Comparison of ENCODE assay signal across 8 cellular contexts in the genomic region with DNA sequence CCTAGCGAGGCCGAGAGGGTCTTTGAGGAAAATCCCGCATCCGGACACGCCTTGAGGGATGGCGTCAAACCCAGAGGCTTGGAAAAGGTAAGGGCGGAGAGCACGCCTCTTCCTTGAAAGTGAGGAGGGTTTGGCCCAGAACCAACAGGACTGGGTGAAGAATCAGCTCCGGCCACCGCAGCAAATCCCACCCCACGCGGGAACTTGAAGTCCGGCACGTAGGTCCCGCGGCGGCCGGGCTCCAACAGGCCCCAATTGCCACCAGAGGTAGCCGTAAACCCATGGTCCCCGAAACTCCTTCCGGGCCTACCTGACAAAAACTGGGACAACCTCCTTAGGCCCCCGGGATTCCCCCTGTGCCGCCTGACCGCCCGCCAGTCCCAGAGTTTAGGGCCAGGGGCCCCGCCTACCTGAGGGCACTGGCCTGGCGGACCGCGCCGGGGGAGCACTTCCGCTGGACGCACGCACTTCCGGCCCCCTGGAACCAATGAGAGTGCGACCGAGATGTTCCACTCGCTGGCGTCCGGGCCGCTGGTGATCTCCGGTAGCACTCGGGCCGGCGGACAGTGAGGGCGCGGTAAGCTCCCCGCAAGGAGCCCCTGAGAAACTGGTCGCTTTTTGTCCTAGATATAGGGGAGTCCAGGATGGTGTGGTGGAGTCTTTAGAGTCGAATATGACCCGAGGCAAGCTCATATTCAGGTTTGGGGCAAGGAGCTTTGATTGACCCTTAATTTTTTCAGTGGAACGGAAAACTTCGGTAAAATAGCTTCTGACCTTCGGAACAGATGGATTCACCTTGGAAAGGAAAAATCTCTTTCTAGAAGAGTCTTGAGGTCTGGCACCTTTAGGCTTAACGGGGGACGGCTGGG. TPM values are rescaled to one million over a fixed set of nuclear protein-coding genes. Genes with fewer than 3 reads are reported as not detected.
DNase-seq lines count a peak whose midpoint lies in the region; ATAC-seq and TF ChIP-seq lines count a peak whose summit lies in the region.

LZIC (minus strand) TSS at position 453 of the 869 bp plus-strand sequence. CDS start 6,772 bp downstream, outside the sequence.
NMNAT1 (plus strand) TSS at position 537 of the 869 bp plus-strand sequence. CDS start 28,599 bp downstream, outside the sequence.

- peaks cover 18% of the 10 kb centered on the region for H3K36me3 Mint-ChIP-seq in activated naive CD8-positive, alpha-beta T cell treated with anti-CD3 and anti-CD28 coated beads, Interleukin-2, amount 50 U/mL, for 24 hours (ENCODE audit: low read depth)

- H2BK120ac ChIP-seq in trophoblast cell (ENCODE audit: insufficient read depth, low read length, poor library complexity), result peak within 1 kb of the TSS; percentile 11

- peak; percentile 86 for DNase-seq in GM12864 (ENCODE audit: low read depth)
- DNase-seq in NCI-H1105 treated with DMSO at 0.1 percent for 48 hours (lab: John Stamatoyannopoulos, UW), result peak; percentile 90
- DNase-seq in SW 1271 (lab: John Stamatoyannopoulos, UW), result peak; percentile 54 to 86
- peak; percentile 94 for DNase-seq in activated naive CD8-positive, alpha-beta T cell treated with anti-CD3 and anti-CD28 coated beads, Interleukin-2, amount 50 U/mL, for 24 hours
- DNase-seq in heart left ventricle, result peak; percentile 93 to 96 (median 94)
- peak; percentile 92 to 96 for DNase-seq in trophoblast cell
- DNase-seq in tibial nerve (ENCODE audit: low spot score in 2 of 2), result peak; percentile 75 to 86

- peak within 1 kb of the TSS; percentile 88 for H4K8ac ChIP-seq in trophoblast cell (ENCODE audit: low read depth, low read length)

- no peaks in the 10 kb centered on the region for H3K27me3 Mint-ChIP-seq in activated naive CD8-positive, alpha-beta T cell treated with anti-CD3 and anti-CD28 coated beads, Interleukin-2, amount 50 U/mL, for 24 hours

- H3K4me1 Mint-ChIP-seq in activated naive CD8-positive, alpha-beta T cell treated with anti-CD3 and anti-CD28 coated beads, Interleukin-2, amount 50 U/mL, for 24 hours, result peaks cover 30% of the 10 kb centered on the region

- H4K91ac ChIP-seq in trophoblast cell (ENCODE audit: low read depth, low read length), result peak within 1 kb of the TSS; percentile 59

- H2AFZ ChIP-seq in trophoblast cell (ENCODE audit: insufficient read depth, low read length, poor library complexity), result peak within 1 kb of the TSS; percentile 87

- H3K79me1 ChIP-seq in trophoblast cell (ENCODE audit: low read length), result peaks cover 3% of the 10 kb centered on the region

- H3K9ac ChIP-seq in trophoblast cell (ENCODE audit: low read length), result peak within 1 kb of the TSS; percentile 88

- no peaks in the 10 kb centered on the region for H3K27me3 ChIP-seq in heart left ventricle
- H3K27me3 ChIP-seq in trophoblast cell (ENCODE audit: insufficient read depth, low read length), result no peaks in the 10 kb centered on the region
- H3K27me3 ChIP-seq in tibial nerve, result no peaks in the 10 kb centered on the region

- TF ChIP-seq EP300 in tibial nerve (IDR thresholded peaks at IDR 0.05), result peak; percentile 81 to 92

- peak within 1 kb of the TSS; percentile 76 for H4K12ac ChIP-seq in trophoblast cell (ENCODE audit: low read depth, low read length)

- no peaks in the 10 kb centered on the region for H3K9me3 Mint-ChIP-seq in activated naive CD8-positive, alpha-beta T cell treated with anti-CD3 and anti-CD28 coated beads, Interleukin-2, amount 50 U/mL, for 24 hours

- TF ChIP-seq CTCF in GM12864 (IDR thresholded peaks at IDR 0.05; ENCODE audit: low read depth, low read length, missing control alignments), result no peak
- TF ChIP-seq CTCF in heart left ventricle (IDR thresholded peaks at IDR 0.05), result peak in 2 of 12 donors; percentile 3 to 8
- peak in 2 of 5 experiments; percentile 35 to 47 for TF ChIP-seq CTCF in tibial nerve (IDR thresholded peaks at IDR 0.05)

- peak within 1 kb of the TSS; percentile 76 for H3K4me2 ChIP-seq in trophoblast cell (ENCODE audit: low read length)

- no peak within 1 kb of the TSS for H2AK5ac ChIP-seq in trophoblast cell (ENCODE audit: low read length)

- intact Hi-C loops in heart left ventricle (cut with DNase I), result loop anchor here in 5 of 10 donors (1.0 to 10.0 kb wide), 8 partner anchors 32 to 482 kb away; partner anchors contain the start of genes UBE4B (in 3 of the 5) and CTNNBIP1 (in 1 of the 5)

- H3K4me3 ChIP-seq in GM12864 (ENCODE audit: low read depth, low read length) (peak within 1 kb of the TSS; percentile 96), heart left ventricle (peak within 1 kb of the TSS; percentile 66 to 96 (median 80)), trophoblast cell (ENCODE audit: low read depth, low read length) (peak within 1 kb of the TSS; percentile 80), tibial nerve (peak within 1 kb of the TSS; percentile 60 to 76 (median 72))

- peak within 1 kb of the TSS; percentile 60 for H3K4ac ChIP-seq in trophoblast cell (ENCODE audit: low read depth, low read length)

- peak within 1 kb of the TSS; percentile 65 for H2BK5ac ChIP-seq in trophoblast cell (ENCODE audit: low read depth, low read length, poor library complexity)

- H3K4me3 Mint-ChIP-seq in activated naive CD8-positive, alpha-beta T cell treated with anti-CD3 and anti-CD28 coated beads, Interleukin-2, amount 50 U/mL, for 24 hours, result peak within 1 kb of the TSS; percentile 99

- peak within 1 kb of the TSS; percentile 56 to 94 (median 90) for H3K27ac ChIP-seq in heart left ventricle
- peak within 1 kb of the TSS; percentile 69 for H3K27ac ChIP-seq in trophoblast cell (ENCODE audit: low read depth, low read length)
- peak within 1 kb of the TSS; percentile 65 to 95 (median 88) for H3K27ac ChIP-seq in tibial nerve

- H3K27ac Mint-ChIP-seq in activated naive CD8-positive, alpha-beta T cell treated with anti-CD3 and anti-CD28 coated beads, Interleukin-2, amount 50 U/mL, for 24 hours, result peak within 1 kb of the TSS; percentile 100

- TF ChIP-seq POLR2A in heart left ventricle (IDR thresholded peaks at IDR 0.05) (peak; percentile 17 to 92), tibial nerve (IDR thresholded peaks at IDR 0.05) (peak; percentile 49 to 78)

- ATAC-seq in HG02678 (IDR thresholded peaks at IDR 0.05; ENCODE audit: unreplicated experiment) (peak; percentile 95), heart left ventricle (peak; percentile 99 to 100 (median 99))
- ATAC-seq in activated naive CD8-positive, alpha-beta T cell treated with anti-CD3 and anti-CD28 coated beads, Interleukin-2, amount 50 U/mL, for 24 hours, result peak; percentile 98

- peak within 1 kb of the TSS; percentile 52 for H3K18ac ChIP-seq in trophoblast cell (ENCODE audit: low read length)

- no peak within 1 kb of the TSS for H3K23ac ChIP-seq in trophoblast cell (ENCODE audit: low read length)

- H3K4me1 ChIP-seq in heart left ventricle, result peaks cover 4 to 30% (median 17%) of the 10 kb centered on the region in 12 donors
- H3K4me1 ChIP-seq in trophoblast cell (ENCODE audit: control insufficient read depth in 1 of 2, insufficient read depth in 2 of 2, low read length in 2 of 2), result no peaks in the 10 kb centered on the region
- H3K4me1 ChIP-seq in tibial nerve, result peaks cover 0 to 35% (median 18%) of the 10 kb centered on the region in 4 donors

- H2BK12ac ChIP-seq in trophoblast cell (ENCODE audit: low read length), result no peak within 1 kb of the TSS

- peak within 1 kb of the TSS; percentile 69 for H3K14ac ChIP-seq in trophoblast cell (ENCODE audit: low read length)

- H3K36me3 ChIP-seq in heart left ventricle (peaks cover 0 to 41% (median 20%) of the 10 kb centered on the region in 9 donors), trophoblast cell (ENCODE audit: control insufficient read depth in 1 of 2, insufficient read depth in 2 of 2, low read length in 2 of 2) (peaks cover 2 to 6% of the 10 kb centered on the region in 2 experiments), tibial nerve (peaks cover 0 to 33% (median 0%) of the 10 kb centered on the region in 3 donors)

- 0 to 1% (median 0%) methylated on average over 27 to 55 of the region's 55 CpGs for WGBS in heart left ventricle, 4 donors
- no CpG with 5 or more reads among the region's 55 CpGs for WGBS in trophoblast cell (ENCODE audit: extremely low coverage, insufficient coverage, insufficient read length)
- WGBS in tibial nerve, 2 donors, result 0% methylated on average over 45 to 48 of the region's 55 CpGs

- H3K79me2 ChIP-seq in trophoblast cell (ENCODE audit: control insufficient read depth, insufficient read depth, low read length, poor library complexity), result peaks cover 2% of the 10 kb centered on the region

- H3K9me3 ChIP-seq in heart left ventricle (no peaks in the 10 kb centered on the region), trophoblast cell (ENCODE audit: insufficient read depth, low read depth, low read length) (no peaks in the 10 kb centered on the region), tibial nerve (no peaks in the 10 kb centered on the region)

RNA-seq across cellular contexts. Expression of gene LZIC, which starts in this region (rescaled TPM):
- 10 to 100 TPM; 30.8 to 37.7 (median 34.9) TPM for total RNA-seq in heart left ventricle
- polyA plus RNA-seq in heart left ventricle, result 10 to 100 TPM; 18.5 to 30.7 TPM
- polyA plus RNA-seq in trophoblast cell (2013), result 20.1 and 20.9 TPM in 2 replicates
- 10 to 100 TPM; 21.6 to 40.2 (median 32.0) TPM for total RNA-seq in tibial nerve

RNA-seq across cellular contexts. Expression of gene NMNAT1, which starts in this region (rescaled TPM):
- total RNA-seq in heart left ventricle (10 to 100 TPM; 11.0 to 24.2 (median 17.2) TPM), tibial nerve (1 to 10 TPM; 3.8 to 6.0 (median 4.6) TPM)
- polyA plus RNA-seq in heart left ventricle, result 10 to 100 TPM; 12.2 to 13.7 TPM
- polyA plus RNA-seq in trophoblast cell (2013), result 6.2 and 6.6 TPM in 2 replicates

Comparison
In these comparisons a context has a peak if more than half of its experiments do, and no peak if none do; other contexts are left out.
1. Peak in every context shown above with its lines: DNase-seq, ATAC-seq, H3K4me3 ChIP-seq and H3K27ac ChIP-seq.